In genomic region chrX:131783555-131784338, GRCh38 we compare ENCODE assay signal across 8 cellular contexts.
DNase-seq lines count a peak whose midpoint lies in the region; ATAC-seq and TF ChIP-seq lines count a peak whose summit lies in the region.

No MANE protein-coding gene starts in this region.

- no peaks in the 10 kb centered on the region for H3K27me3 Mint-ChIP-seq in glutamatergic neuron (ENCODE audit: unreplicated experiment)

- H3K9me3 Mint-ChIP-seq in glutamatergic neuron (ENCODE audit: unreplicated experiment): no peaks in the 10 kb centered on the region

- no peaks in the 10 kb centered on the region for H3K4me1 Mint-ChIP-seq in glutamatergic neuron (ENCODE audit: low read depth, unreplicated experiment)

- H3K27ac Mint-ChIP-seq in glutamatergic neuron (ENCODE audit: unreplicated experiment): no peak overlapping the region

- CTCF ChIA-PET in RWPE1 (lab: Yijun Ruan, JAX): no interaction called here

- DNase-seq in HL-60 (ENCODE audit: low read depth in 1 of 2, low spot score in 1 of 2): peak in 1 of 2 experiments; percentile 85
- DNase-seq in astrocyte of the spinal cord (ENCODE audit: low read depth, low spot score): peak; percentile 92
- peak; percentile 89 for DNase-seq in retina
- DNase-seq in CD1c-positive myeloid dendritic cell (ENCODE audit: extremely low spot score): no peak
- DNase-seq in RWPE1 (ENCODE audit: low spot score): no peak
- DNase-seq in glutamatergic neuron: no peak
- no peak for DNase-seq in putamen (ENCODE audit: low spot score)

- H3K27me3 ChIP-seq in HL-60 (ENCODE audit: insufficient read depth, poor library complexity, severe bottlenecking): no peaks in the 10 kb centered on the region

- H3K27ac ChIP-seq in HL-60 (replicated peaks) (peak overlapping the region; percentile 46), RWPE1 (no peak overlapping the region)

- TF ChIP-seq CTCF in HL-60 (IDR thresholded peaks at IDR 0.05; ENCODE audit: insufficient read depth, low read length) (no peak), astrocyte of the spinal cord (IDR thresholded peaks at IDR 0.05; ENCODE audit: low read depth, low read length) (peak; percentile 39), RWPE1 (conservative IDR thresholded peaks at IDR 0.05; ENCODE audit: low read depth) (no peak), glutamatergic neuron (IDR thresholded peaks at IDR 0.05; ENCODE audit: partially characterized antibody, unreplicated experiment) (no peak)

- in situ Hi-C loops in astrocyte of the spinal cord (cut with HindIII; ENCODE audit: low sequenced_read_pairs): no loop called here

- peak; percentile 71 for ATAC-seq in GM18517 (IDR thresholded peaks at IDR 0.05; ENCODE audit: unreplicated experiment)

- POLR2A ChIA-PET in RWPE1 (lab: Yijun Ruan, JAX; ENCODE audit: low non-redundant PET): no interaction called here

- H3K4me3 Mint-ChIP-seq in glutamatergic neuron (ENCODE audit: unreplicated experiment): no peak overlapping the region

- no peak overlapping the region for H3K4me3 ChIP-seq in HL-60 (replicated peaks; ENCODE audit: insufficient read depth, low read length)
- peak overlapping the region; percentile 16 for H3K4me3 ChIP-seq in astrocyte of the spinal cord (ENCODE audit: low read depth, low read length)

- H3K36me3 Mint-ChIP-seq in glutamatergic neuron (ENCODE audit: unreplicated experiment): peaks cover 5% of the 10 kb centered on the region

Comparison
In these comparisons a context has a peak if more than half of its experiments do, and no peak if none do; other contexts are left out.
1. DNase-seq: peak in astrocyte of the spinal cord (single experiment) and retina (single experiment); none in CD1c-positive myeloid dendritic cell (single experiment), RWPE1 (single experiment), glutamatergic neuron (single experiment) and putamen (single experiment).